Comparison of ENCODE assay signal across 8 cellular contexts in the genomic region with DNA sequence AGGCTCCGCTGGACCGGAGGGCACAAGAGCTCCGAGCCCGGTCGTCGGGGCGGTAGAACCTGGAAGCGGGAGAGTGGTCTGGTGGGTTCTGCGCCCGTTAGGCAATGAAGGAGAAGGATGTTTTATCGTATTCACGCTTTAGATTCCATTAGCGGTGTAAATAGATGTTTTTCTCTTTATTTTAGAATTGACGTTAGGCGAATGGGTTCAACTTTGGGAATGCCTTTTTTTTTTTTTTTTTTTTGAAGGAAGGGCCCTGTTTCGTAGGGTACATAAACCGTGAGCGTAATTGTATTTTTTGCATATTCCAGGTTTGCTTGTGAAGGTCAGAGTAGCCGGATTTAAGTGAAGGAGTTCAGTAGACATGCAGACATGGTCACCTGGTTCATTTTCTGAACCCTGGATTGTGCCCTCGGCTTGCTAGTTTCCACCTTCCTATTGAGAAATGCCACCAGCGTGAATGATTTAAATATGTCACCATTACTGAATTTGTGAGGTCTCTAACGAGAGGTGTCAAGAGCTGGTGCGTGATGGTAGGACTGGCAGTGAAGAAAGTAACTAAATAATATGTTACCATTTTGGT. TPM values are rescaled to one million over a fixed set of nuclear protein-coding genes. Genes with fewer than 3 reads are reported as not detected.
DNase-seq lines count a peak whose midpoint lies in the region; TF ChIP-seq lines count a peak whose summit lies in the region.

No MANE protein-coding gene starts in this region.

- H3K36me3 ChIP-seq in transverse colon = no peaks in the 10 kb centered on the region

- H3K27ac ChIP-seq in transverse colon = peak overlapping the region; percentile 96 to 99 (median 97)

- DNase-seq in activated naive CD4-positive, alpha-beta T cell treated with anti-CD3 and anti-CD28 coated beads for 36 hours = no peak
- DNase-seq in activated naive CD4-positive, alpha-beta T cell treated with Interleukin-2 at 50 U/mL for 16 hours = no peak
- no peak for DNase-seq in activated naive CD8-positive, alpha-beta T cell treated with anti-CD3 and anti-CD28 coated beads for 36 hours
- peak; percentile 5 for DNase-seq in left kidney (ENCODE audit: low read depth, low spot score)
- no peak for DNase-seq in transverse colon
- DNase-seq in pons (ENCODE audit: low spot score) = no peak
- no peak for DNase-seq in stimulated activated CD4-positive, alpha-beta T cell treated with anti-CD3 and anti-CD28 coated beads, Interleukin-1b, Interleukin-23, amount 100 ng/mL, for 48 hours
- no peak for DNase-seq in GM19240 (ENCODE audit: insufficient read length, low spot score)

- TF ChIP-seq CTCF in transverse colon (IDR thresholded peaks at IDR 0.05) = no peak

- peak overlapping the region; percentile 67 to 93 (median 82) for H3K4me3 ChIP-seq in transverse colon

- no peak for TF ChIP-seq EP300 in transverse colon (IDR thresholded peaks at IDR 0.05; ENCODE audit: low read depth)

- TF ChIP-seq POLR2A in transverse colon (IDR thresholded peaks at IDR 0.05) = no peak

- no peaks in the 10 kb centered on the region for H3K9me3 ChIP-seq in transverse colon

- peaks cover 9 to 29% (median 14%) of the 10 kb centered on the region in 4 donors for H3K4me1 ChIP-seq in transverse colon

- peaks cover 2% of the 10 kb centered on the region for H3K9me3 Mint-ChIP-seq in activated naive CD4-positive, alpha-beta T cell treated with anti-CD3 and anti-CD28 coated beads for 36 hours
- peaks cover 3% of the 10 kb centered on the region for H3K9me3 Mint-ChIP-seq in activated naive CD8-positive, alpha-beta T cell treated with anti-CD3 and anti-CD28 coated beads for 36 hours

- H3K27ac Mint-ChIP-seq in activated naive CD4-positive, alpha-beta T cell treated with anti-CD3 and anti-CD28 coated beads for 36 hours = peak overlapping the region; percentile 93
- peak overlapping the region; percentile 95 for H3K27ac Mint-ChIP-seq in activated naive CD8-positive, alpha-beta T cell treated with anti-CD3 and anti-CD28 coated beads for 36 hours

- 0 to 4% methylated on average over 9 to 23 of the region's 23 CpGs for WGBS in transverse colon (ENCODE audit: low coverage in 1 of 2), 2 donors

- no peaks in the 10 kb centered on the region for H3K27me3 ChIP-seq in transverse colon

- no peaks in the 10 kb centered on the region for H3K27me3 Mint-ChIP-seq in activated naive CD4-positive, alpha-beta T cell treated with anti-CD3 and anti-CD28 coated beads for 36 hours (ENCODE audit: low read depth)
- no peaks in the 10 kb centered on the region for H3K27me3 Mint-ChIP-seq in activated naive CD8-positive, alpha-beta T cell treated with anti-CD3 and anti-CD28 coated beads for 36 hours

- H3K4me1 Mint-ChIP-seq in activated naive CD4-positive, alpha-beta T cell treated with anti-CD3 and anti-CD28 coated beads for 36 hours (ENCODE audit: low read depth) = peaks cover 29% of the 10 kb centered on the region
- H3K4me1 Mint-ChIP-seq in activated naive CD8-positive, alpha-beta T cell treated with anti-CD3 and anti-CD28 coated beads for 36 hours = peaks cover 8% of the 10 kb centered on the region

- H3K4me3 Mint-ChIP-seq in activated naive CD4-positive, alpha-beta T cell treated with anti-CD3 and anti-CD28 coated beads for 36 hours = peak overlapping the region; percentile 98
- peak overlapping the region; percentile 95 for H3K4me3 Mint-ChIP-seq in activated naive CD8-positive, alpha-beta T cell treated with anti-CD3 and anti-CD28 coated beads for 36 hours

- CTCF ChIA-PET in activated naive CD4-positive, alpha-beta T cell treated with anti-CD3 and anti-CD28 coated beads for 36 hours (lab: Charles Lee) = interaction anchor here (0.6 kb wide), 1 partner anchor 77 kb away, joined by 4 read pairs; no protein-coding TSS in a partner anchor

- in situ Hi-C loops in transverse colon (cut with MboI; ENCODE audit: low pct_ligation_motif_present in 1 of 4, low pct_unique_long_range_greater_than_20kb in 1 of 4, low sequenced_read_pairs in 3 of 4) = no loop called here

- intact Hi-C loops in activated naive CD4-positive, alpha-beta T cell treated with anti-CD3 and anti-CD28 coated beads for 36 hours (cut with micrococcal nuclease) = loop anchor here (1.0 to 2.0 kb wide), 7 partner anchors 11 to 358 kb away; a partner anchor contains a TSS
- intact Hi-C loops in transverse colon (cut with DNase I; ENCODE audit: low total_unique reads) = no loop called here

- peaks cover 17% of the 10 kb centered on the region for H3K36me3 Mint-ChIP-seq in activated naive CD4-positive, alpha-beta T cell treated with anti-CD3 and anti-CD28 coated beads for 36 hours (ENCODE audit: low read depth)
- H3K36me3 Mint-ChIP-seq in activated naive CD8-positive, alpha-beta T cell treated with anti-CD3 and anti-CD28 coated beads for 36 hours = peaks cover 26% of the 10 kb centered on the region

RNA-seq across cellular contexts. Expression of a gene that starts 0.8 kb away (rescaled TPM):
- 10 to 100 TPM; 89.1 to 98.2 TPM for total RNA-seq in activated naive CD4-positive, alpha-beta T cell treated with anti-CD3 and anti-CD28 coated beads for 36 hours
- 10 to 100 TPM; 59.5 to 64.8 TPM for total RNA-seq in activated naive CD8-positive, alpha-beta T cell treated with anti-CD3 and anti-CD28 coated beads for 36 hours
- 100 to 1,000 TPM in 3 of 4 donors, 10 to 100 TPM in 1; 89.7 to 256 (median 152) TPM for total RNA-seq in transverse colon

RNA-seq across cellular contexts. Expression of a gene that starts 11.1 kb away (rescaled TPM):
- 1 to 10 TPM; 5.4 to 5.9 TPM for total RNA-seq in activated naive CD4-positive, alpha-beta T cell treated with anti-CD3 and anti-CD28 coated beads for 36 hours
- 10 to 100 TPM; 11.7 to 12.2 TPM for total RNA-seq in activated naive CD8-positive, alpha-beta T cell treated with anti-CD3 and anti-CD28 coated beads for 36 hours
- total RNA-seq in transverse colon = 10 to 100 TPM in 1 of 4 donors, 1 to 10 TPM in 2, under 1 TPM in 1; 0.80 to 10.5 (median 8.7) TPM

RNA-seq across cellular contexts. Expression of a gene that starts 37.1 kb away (rescaled TPM):
- under 1 TPM; 0.27 to 0.41 TPM for total RNA-seq in activated naive CD4-positive, alpha-beta T cell treated with anti-CD3 and anti-CD28 coated beads for 36 hours
- under 1 TPM; 0.74 to 0.76 TPM for total RNA-seq in activated naive CD8-positive, alpha-beta T cell treated with anti-CD3 and anti-CD28 coated beads for 36 hours
- total RNA-seq in transverse colon = 100 to 1,000 TPM in 3 of 4 donors, 10 to 100 TPM in 1; 92.8 to 323 (median 138) TPM

Comparison
In these comparisons a context has a peak if more than half of its experiments do, and no peak if none do; other contexts are left out.
1. RNA of a gene that starts 37.1 kb away (total RNA-seq): 92.8 to 323 TPM in transverse colon; 0.74 to 0.76 TPM in activated naive CD8-positive, alpha-beta T cell treated with anti-CD3 and anti-CD28 coated beads for 36 hours and 0.27 to 0.41 TPM in activated naive CD4-positive, alpha-beta T cell treated with anti-CD3 and anti-CD28 coated beads for 36 hours; every median in the first group is over 10 times any median in the second.